Comparison of ENCODE assay signal across 12 cellular contexts in genomic region chr12:47778842-47779241, GRCh38. TPM values are rescaled to one million over a fixed set of nuclear protein-coding genes. Genes with fewer than 3 reads are reported as not detected.
DNase-seq lines count a peak whose midpoint lies in the region; ATAC-seq and TF ChIP-seq lines count a peak whose summit lies in the region.
"Had no signal": no experiment of that assay in that cellular context is flagged by ENCODE, and none has a peak within 500 bp of the region (broad histone marks: within the 10 kb centered on the region; RNA-seq: fewer than 3 reads in every experiment).

No MANE protein-coding gene starts in this region.

- H3K23ac ChIP-seq in IMR-90 (ENCODE audit: low read depth, low read length) = no peak overlapping the region

- H3K27ac ChIP-seq in IMR-90 (ENCODE audit: insufficient read depth, low read length) = no peak overlapping the region
- H3K27ac ChIP-seq: body of pancreas had no signal

- H3K4ac ChIP-seq in IMR-90 (ENCODE audit: low read depth, low read length) = no peak overlapping the region

- H2AK5ac ChIP-seq in IMR-90 (ENCODE audit: low read depth, low read length) = no peak overlapping the region

- no peak overlapping the region for H4K91ac ChIP-seq in IMR-90 (ENCODE audit: insufficient read depth, low read depth, low read length)

- no peak for TF ChIP-seq POLR2A in IMR-90 (IDR thresholded peaks at IDR 0.05; ENCODE audit: low read depth, low read length)

- H3K4me1 Mint-ChIP-seq in Caco-2 (ENCODE audit: low read depth, unreplicated experiment) (peaks cover 19% of the 10 kb centered on the region), endothelial cell (ENCODE audit: unreplicated experiment) (peaks cover 60% of the 10 kb centered on the region)
- peaks cover 33% of the 10 kb centered on the region for H3K4me1 Mint-ChIP-seq in activated T-helper 2 cell treated with anti-CD3 and anti-CD28 coated beads, Interferon-gamma antibody, Interleukin-2, Interleukin-4, amounts not matched to agents 10 μg/mL and 5 μg/mL and 100 μg/mL, durations not matched to agents 14 hours and 24 hours and 36 hours (ENCODE audit: low read depth)

- H3K9me3 ChIP-seq in Caco-2 = no peaks in the 10 kb centered on the region
- H3K9me3 ChIP-seq in IMR-90 (ENCODE audit: control insufficient read depth, insufficient read depth, low read length) = no peaks in the 10 kb centered on the region
- H3K9me3 ChIP-seq: body of pancreas had no signal

- H3K4me2 ChIP-seq in IMR-90 (ENCODE audit: low read depth, low read length) = no peak overlapping the region

- H3K9me1 ChIP-seq in IMR-90 (ENCODE audit: insufficient read depth, low read length) = peaks cover 10% of the 10 kb centered on the region; the same call in 1 of the 2 replicates

- H2BK20ac ChIP-seq in IMR-90 (ENCODE audit: low read depth, low read length) = no peak overlapping the region

- no peak overlapping the region for H4K5ac ChIP-seq in IMR-90 (ENCODE audit: low read depth, low read length)

- WGBS in IMR-90 (ENCODE audit: extremely low coverage in 2 of 2, insufficient read length in 1 of 2), 2 experiments = 41% methylated on average over 7 of the region's 14 CpGs; no CpG with 5 or more reads in 1 of the 2 experiments

- H3K36me3 Mint-ChIP-seq in Caco-2 (ENCODE audit: insufficient read depth, unreplicated experiment) = peaks cover 48% of the 10 kb centered on the region
- peaks cover 34% of the 10 kb centered on the region for H3K36me3 Mint-ChIP-seq in endothelial cell (ENCODE audit: low read depth, unreplicated experiment)
- H3K36me3 Mint-ChIP-seq in activated T-helper 2 cell treated with anti-CD3 and anti-CD28 coated beads, Interferon-gamma antibody, Interleukin-2, Interleukin-4, amounts not matched to agents 10 μg/mL and 5 μg/mL and 100 μg/mL, durations not matched to agents 14 hours and 24 hours and 36 hours (ENCODE audit: low read depth) = peaks cover 22% of the 10 kb centered on the region

- POLR2A ChIA-PET in Caco-2 (lab: Charles Lee) (no interaction called here), IMR-90 (lab: Charles Lee; ENCODE audit: unreplicated experiment) (no interaction called here)

- H3K36me3 ChIP-seq in Caco-2 (ENCODE audit: control insufficient read depth, insufficient read depth, low read length) (no peaks in the 10 kb centered on the region; the same call in 1 of the 2 replicates), IMR-90 (ENCODE audit: control insufficient read depth, insufficient read depth, low read length) (peaks cover 17% of the 10 kb centered on the region; the same call in 1 of the 2 replicates)

- no peaks in the 10 kb centered on the region for H3K27me3 Mint-ChIP-seq in Caco-2 (ENCODE audit: insufficient read depth, unreplicated experiment)
- peaks cover 51% of the 10 kb centered on the region for H3K27me3 Mint-ChIP-seq in endothelial cell (ENCODE audit: unreplicated experiment)
- H3K27me3 Mint-ChIP-seq in activated T-helper 2 cell treated with anti-CD3 and anti-CD28 coated beads, Interferon-gamma antibody, Interleukin-2, Interleukin-4, amounts not matched to agents 10 μg/mL and 5 μg/mL and 100 μg/mL, durations not matched to agents 14 hours and 24 hours and 36 hours (ENCODE audit: low read depth) = no peaks in the 10 kb centered on the region
- H3K27me3 Mint-ChIP-seq: memory B cell had no signal

- no peak for DNase-seq in Caco-2
- DNase-seq in IMR-90 = no peak
- DNase-seq in endothelial cell (ENCODE audit: low spot score) = no peak
- DNase-seq in pons (ENCODE audit: low spot score) = peak; percentile 55
- DNase-seq in activated T-helper 2 cell treated with anti-CD3 and anti-CD28 coated beads, Interferon-gamma antibody, Interleukin-2, Interleukin-4, amounts not matched to agents 10 μg/mL and 5 μg/mL and 100 μg/mL, durations not matched to agents 14 hours and 24 hours and 36 hours (ENCODE audit: low spot score) = no peak
- DNase-seq in HPDE6-E6E7 (ENCODE audit: extremely low spot score) = no peak
- DNase-seq in G401 (ENCODE audit: low spot score) = no peak

- H3K4me3 ChIP-seq in Caco-2 (ENCODE audit: low read depth, low read length) (no peak overlapping the region), IMR-90 (ENCODE audit: insufficient read depth, low read depth, low read length) (no peak overlapping the region)
- H3K4me3 ChIP-seq: body of pancreas, skin epidermis had no signal

- intact Hi-C loops in Caco-2 (cut with micrococcal nuclease; ENCODE audit: unreplicated experiment) (loop anchor here (1.0 kb wide), 4 partner anchors 35 to 127 kb away; no protein-coding TSS in a partner anchor), IMR-90 (cut with micrococcal nuclease) (loop anchor here (1.0 to 10.0 kb wide), 5 partner anchors 37 to 744 kb away; no protein-coding TSS in a partner anchor)
- intact Hi-C loops in activated T-helper 2 cell treated with anti-CD3 and anti-CD28 coated beads, Interferon-gamma antibody, Interleukin-2, Interleukin-4, amounts not matched to agents 10 μg/mL and 5 μg/mL and 100 μg/mL, durations not matched to agents 14 hours and 24 hours and 36 hours (cut with micrococcal nuclease) = loop anchor here (1.0 to 2.0 kb wide), 4 partner anchors 30 to 64 kb away; no protein-coding TSS in a partner anchor

- no TSS peak for BruUV-seq in Caco-2 (replicated peaks; lab: Mats Ljungman, UMichigan)
- no TSS peak for BruUV-seq in IMR-90 (replicated peaks; lab: Mats Ljungman, UMichigan)

- H4K8ac ChIP-seq in IMR-90 (ENCODE audit: low read depth in 2 of 2, low read length in 2 of 2) = no peak overlapping the region

- H2BK15ac ChIP-seq in IMR-90 (ENCODE audit: low read depth, low read length) = no peak overlapping the region

- CTCF ChIA-PET in Caco-2 (lab: Charles Lee) = interaction anchor here (0.6 to 12.0 kb wide), 8 partner anchors 9 to 60 kb away, joined by 3 to 171 read pairs (median 4); no protein-coding TSS in a partner anchor
- CTCF ChIA-PET in IMR-90 (lab: Yijun Ruan, JAX) = interaction anchor here (1.1 to 2.1 kb wide), 2 partner anchors 12 to 37 kb away, joined by 4 to 10 read pairs; no protein-coding TSS in a partner anchor

- H3K27me3 ChIP-seq in Caco-2 (replicated peaks; ENCODE audit: control insufficient read depth, insufficient read depth, low read length) (no peaks in the 10 kb centered on the region), IMR-90 (ENCODE audit: control insufficient read depth, insufficient read depth, low read length) (no peaks in the 10 kb centered on the region)
- H3K27me3 ChIP-seq: body of pancreas had no signal

- H3K56ac ChIP-seq in IMR-90 (ENCODE audit: extremely low read depth, insufficient read depth, low read length) = no peak overlapping the region

- no peak overlapping the region for H3K14ac ChIP-seq in IMR-90 (replicated peaks; ENCODE audit: low read depth, low read length)

- H3K9ac ChIP-seq in IMR-90 (ENCODE audit: low read depth, low read length) = no peak overlapping the region

- TF ChIP-seq RAD21 in IMR-90 (IDR thresholded peaks at IDR 0.05; ENCODE audit: low read length) = no peak

- H4K20me1 ChIP-seq in IMR-90 (ENCODE audit: insufficient read depth, low read length) = peaks cover 11% of the 10 kb centered on the region; the same call in 1 of the 2 replicates

- H2BK120ac ChIP-seq in IMR-90 (ENCODE audit: low read depth, low read length) = no peak overlapping the region

- peaks cover 0 to 10% of the 10 kb centered on the region in 2 experiments; a peak in 1 of 4 replicates for H3K79me1 ChIP-seq in IMR-90 (ENCODE audit: low read depth in 1 of 2, low read length in 2 of 2)

- H2BK5ac ChIP-seq in IMR-90 (ENCODE audit: low read depth, low read length, poor library complexity, severe bottlenecking) = no peak overlapping the region

- H3K27ac Mint-ChIP-seq in Caco-2 (ENCODE audit: unreplicated experiment) (peak overlapping the region; percentile 34), endothelial cell (ENCODE audit: unreplicated experiment) (peak overlapping the region; percentile 5)
- H3K27ac Mint-ChIP-seq in activated T-helper 2 cell treated with anti-CD3 and anti-CD28 coated beads, Interferon-gamma antibody, Interleukin-2, Interleukin-4, amounts not matched to agents 10 μg/mL and 5 μg/mL and 100 μg/mL, durations not matched to agents 14 hours and 24 hours and 36 hours = no peak overlapping the region
- H3K27ac Mint-ChIP-seq: memory B cell had no signal

- H3K4me1 ChIP-seq in Caco-2 (peaks cover 9% of the 10 kb centered on the region; the same call in 1 of the 2 replicates), IMR-90 (ENCODE audit: control insufficient read depth, insufficient read depth, low read length) (peaks cover 22% of the 10 kb centered on the region)

- TF ChIP-seq CTCF in Caco-2 (IDR thresholded peaks at IDR 0.05; ENCODE audit: insufficient read depth in 1 of 2, low read depth in 1 of 2, low read length in 1 of 2, severe bottlenecking in 1 of 2, unreplicated experiment in 1 of 2) = no peak
- TF ChIP-seq CTCF in IMR-90 (conservative IDR thresholded peaks at IDR 0.05; ENCODE audit: low read depth, low read length) = no peak
- TF ChIP-seq CTCF in endothelial cell (IDR thresholded peaks at IDR 0.05; ENCODE audit: unreplicated experiment) = no peak

- no peak overlapping the region for H3K18ac ChIP-seq in IMR-90 (ENCODE audit: low read depth, low read length)

- peak overlapping the region; percentile 13 for H2AFZ ChIP-seq in IMR-90 (replicated peaks; ENCODE audit: low read length, poor library complexity)

- dilution Hi-C loops in IMR-90 (cut with HindIII; ENCODE audit: low sequenced_read_pairs, unreplicated experiment) = no loop called here

- H3K9me3 Mint-ChIP-seq in Caco-2 (ENCODE audit: unreplicated experiment) = no peaks in the 10 kb centered on the region
- no peaks in the 10 kb centered on the region for H3K9me3 Mint-ChIP-seq in endothelial cell (ENCODE audit: unreplicated experiment)
- no peaks in the 10 kb centered on the region for H3K9me3 Mint-ChIP-seq in activated T-helper 2 cell treated with anti-CD3 and anti-CD28 coated beads, Interferon-gamma antibody, Interleukin-2, Interleukin-4, amounts not matched to agents 10 μg/mL and 5 μg/mL and 100 μg/mL, durations not matched to agents 14 hours and 24 hours and 36 hours
- H3K9me3 Mint-ChIP-seq: memory B cell had no signal

- peak overlapping the region; percentile 47 for H2AK9ac ChIP-seq in IMR-90 (replicated peaks; ENCODE audit: low read depth, low read length, poor library complexity)

- in situ Hi-C loops in IMR-90 (cut with MboI; ENCODE audit: low sequenced_read_pairs) = loop anchor here (5.0 kb wide), 1 partner anchor 67 kb away; no protein-coding TSS in a partner anchor
- in situ Hi-C loops in G401 (cut with HindIII; ENCODE audit: low sequenced_read_pairs) = no loop called here

- H3K4me3 Mint-ChIP-seq in Caco-2 (ENCODE audit: unreplicated experiment) (no peak overlapping the region), endothelial cell (ENCODE audit: unreplicated experiment) (peak overlapping the region; percentile 2)
- no peak overlapping the region for H3K4me3 Mint-ChIP-seq in activated T-helper 2 cell treated with anti-CD3 and anti-CD28 coated beads, Interferon-gamma antibody, Interleukin-2, Interleukin-4, amounts not matched to agents 10 μg/mL and 5 μg/mL and 100 μg/mL, durations not matched to agents 14 hours and 24 hours and 36 hours (ENCODE audit: low read depth)
- H3K4me3 Mint-ChIP-seq: activated CD8-positive, alpha-beta T cell treated with anti-CD3 and anti-CD28 coated beads, Interleukin-2, amount 10 ng/mL, durations not matched to agents 7 days and 5 days; memory B cell had no signal

- ATAC-seq in IMR-90 (ENCODE audit: low read depth) = no peak; the same call in 1 of the 2 replicates
- no peak for ATAC-seq in HG02610 (IDR thresholded peaks at IDR 0.05; ENCODE audit: unreplicated experiment)

RNA-seq across cellular contexts. Expression of gene SLC48A1, which starts 5.8 kb away (rescaled TPM):
- total RNA-seq in Caco-2 (2022) = 34.3 and 37.5 TPM in 2 replicates
- total RNA-seq in IMR-90 (2012; rRNA removed) = 4.4 and 4.8 TPM in 2 replicates
- polyA plus RNA-seq in IMR-90 (2012; rRNA removed) = 5.9 and 6.0 TPM in 2 replicates
- 4.1 and 10.3 TPM in 2 replicates for polyA plus RNA-seq in IMR-90 (2012; cell fraction: cytosol; rRNA removed)
- 10.0 and 10.3 TPM in 2 replicates for polyA plus RNA-seq in IMR-90 (2012; cell fraction: nucleus; rRNA removed; ENCODE audit: low replicate concordance)
- 65.5 TPM for total RNA-seq in endothelial cell (ENCODE audit: unreplicated experiment)
- total RNA-seq in activated T-helper 2 cell treated with anti-CD3 and anti-CD28 coated beads, Interferon-gamma antibody, Interleukin-2, Interleukin-4, amounts not matched to agents 10 μg/mL and 5 μg/mL and 100 μg/mL, durations not matched to agents 14 hours and 24 hours and 36 hours = 7.3 and 7.4 TPM in 2 replicates
- 32.3 and 34.4 TPM in 2 replicates for total RNA-seq in G401 (2014; rRNA removed; shearing (Covaris generic))

RNA-seq across cellular contexts. Expression of gene RAPGEF3, which starts 20.2 kb away (rescaled TPM):
- 1.2 and 2.3 TPM in 2 replicates for total RNA-seq in Caco-2 (2022)
- 0.83 and 1.3 TPM in 2 replicates for total RNA-seq in IMR-90 (2012; rRNA removed)
- polyA plus RNA-seq in IMR-90 (2012; rRNA removed) = 2.0 and 2.9 TPM in 2 replicates
- 1.7 TPM in 2 replicates for polyA plus RNA-seq in IMR-90 (2012; cell fraction: cytosol; rRNA removed)
- polyA plus RNA-seq in IMR-90 (2012; cell fraction: nucleus; rRNA removed; ENCODE audit: low replicate concordance) = 11.2 and 11.8 TPM in 2 replicates
- 81.5 TPM for total RNA-seq in endothelial cell (ENCODE audit: unreplicated experiment)
- 1.8 and 2.7 TPM in 2 replicates for total RNA-seq in activated T-helper 2 cell treated with anti-CD3 and anti-CD28 coated beads, Interferon-gamma antibody, Interleukin-2, Interleukin-4, amounts not matched to agents 10 μg/mL and 5 μg/mL and 100 μg/mL, durations not matched to agents 14 hours and 24 hours and 36 hours
- 6.1 and 9.0 TPM in 2 replicates for total RNA-seq in G401 (2014; rRNA removed; shearing (Covaris generic))

RNA-seq across cellular contexts. Expression of gene HDAC7, which starts 40.9 kb away (rescaled TPM):
- total RNA-seq in Caco-2 (2022) = 71.2 and 71.9 TPM in 2 replicates
- 10.4 and 10.6 TPM in 2 replicates for total RNA-seq in IMR-90 (2012; rRNA removed)
- 64.7 and 65.1 TPM in 2 replicates for polyA plus RNA-seq in IMR-90 (2012; rRNA removed)
- polyA plus RNA-seq in IMR-90 (2012; cell fraction: cytosol; rRNA removed) = 51.5 and 60.5 TPM in 2 replicates
- 183 and 377 TPM in 2 replicates for polyA plus RNA-seq in IMR-90 (2012; cell fraction: nucleus; rRNA removed; ENCODE audit: low replicate concordance)
- 387 TPM for total RNA-seq in endothelial cell (ENCODE audit: unreplicated experiment)
- total RNA-seq in activated T-helper 2 cell treated with anti-CD3 and anti-CD28 coated beads, Interferon-gamma antibody, Interleukin-2, Interleukin-4, amounts not matched to agents 10 μg/mL and 5 μg/mL and 100 μg/mL, durations not matched to agents 14 hours and 24 hours and 36 hours = 251 and 253 TPM in 2 replicates
- total RNA-seq in G401 (2014; rRNA removed; shearing (Covaris generic)) = 26.8 and 46.8 TPM in 2 replicates

RNA-seq across cellular contexts. Expression of gene ENDOU, which starts 53.6 kb away (rescaled TPM):
- total RNA-seq in Caco-2 (2022) (0.43 and 0.53 TPM in 2 replicates), IMR-90 (2012; rRNA removed) (under 0.01 TPM in 2 replicates), endothelial cell (ENCODE audit: unreplicated experiment) (1.6 TPM)
- polyA plus RNA-seq in IMR-90 (2012; rRNA removed) = 0.07 and 0.09 TPM in 2 replicates
- 0.03 TPM in 1 of 2 replicates, not detected in the other for polyA plus RNA-seq in IMR-90 (2012; cell fraction: cytosol; rRNA removed)
- 0.11 and 0.15 TPM in 2 replicates for polyA plus RNA-seq in IMR-90 (2012; cell fraction: nucleus; rRNA removed; ENCODE audit: low replicate concordance)
- not detected in 2 replicates for total RNA-seq in activated T-helper 2 cell treated with anti-CD3 and anti-CD28 coated beads, Interferon-gamma antibody, Interleukin-2, Interleukin-4, amounts not matched to agents 10 μg/mL and 5 μg/mL and 100 μg/mL, durations not matched to agents 14 hours and 24 hours and 36 hours
- 1.9 TPM in 1 of 2 replicates, not detected in the other for total RNA-seq in G401 (2014; rRNA removed; shearing (Covaris generic))
- total RNA-seq: activated CD8-positive, alpha-beta T cell treated with anti-CD3 and anti-CD28 coated beads, Interleukin-2, amount 10 ng/mL, durations not matched to agents 7 days and 5 days; body of pancreas had no signal
